Comparison of ENCODE assay signal across 32 cellular contexts in the genomic region with DNA sequence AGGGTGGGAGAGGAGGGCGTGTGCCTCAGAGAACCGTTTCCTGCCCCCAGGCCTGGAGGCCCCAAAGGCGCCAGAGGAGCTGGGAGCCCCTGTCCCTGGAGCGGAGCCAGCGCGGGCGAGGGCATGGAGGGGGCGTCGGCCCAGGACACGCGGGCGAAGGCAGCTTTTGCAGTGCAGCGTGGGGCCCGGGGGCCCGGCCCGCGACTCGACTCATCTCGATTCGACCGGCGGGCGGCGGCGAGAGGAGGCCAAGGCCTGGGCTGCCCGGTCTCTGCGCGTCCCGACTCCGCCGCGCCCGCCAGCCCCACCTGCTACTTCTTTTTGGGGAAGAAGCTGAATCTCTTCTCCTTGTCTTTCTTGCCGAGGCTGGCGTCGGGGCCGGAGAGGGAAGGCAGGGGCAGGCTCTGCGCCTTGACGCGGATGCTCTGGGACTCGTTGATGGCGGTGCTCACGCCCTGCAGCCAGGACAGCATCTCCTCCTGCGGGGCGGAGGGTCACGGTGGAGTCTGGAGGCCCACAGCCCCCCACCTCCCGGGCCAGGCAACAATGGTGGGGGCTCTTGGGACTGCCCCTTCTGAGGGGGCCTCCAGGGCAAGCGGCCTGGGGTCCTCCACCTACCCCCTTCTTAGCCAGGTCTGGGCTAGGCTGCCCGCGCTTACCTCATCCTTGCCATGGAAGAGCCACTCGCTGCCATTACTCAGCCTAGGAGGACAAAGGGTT.
"Had no signal": no experiment of that assay in that cellular context is flagged by ENCODE, and none has a peak within 500 bp of the region (broad histone marks: within the 10 kb centered on the region; RNA-seq: fewer than 3 reads in every experiment).

No MANE protein-coding gene starts in this region.

- H3K4me3 Mint-ChIP-seq: activated T-cell treated with anti-CD3 and anti-CD28 coated beads, Interleukin-2, amount 50 U/mL, for 24 hours; memory B cell; naive thymus-derived CD4-positive, alpha-beta T cell; stimulated activated naive B cell treated with anti-CD40 and anti-IgM and Interleukin-4, amounts not matched to agents 10 μg/mL and 1 μg/mL and 100 μg/mL, for 72 hours; T-helper 2 cell treated with Interferon-gamma antibody and Interleukin-4, amounts not matched to agents 5 μg/mL and 100 μg/mL, for 36 hours had no signal

- ATAC-seq: activated CD4-positive, CD25-positive, alpha-beta regulatory T cell treated with anti-CD3 and anti-CD28 coated beads, Interleukin-2, amount 50 U/mL, for 24 hours; gastrocnemius medialis; naive thymus-derived CD4-positive, alpha-beta T cell; psoas muscle; stimulated activated naive B cell treated with anti-CD40 and anti-IgM and Interleukin-4, amounts not matched to agents 10 μg/mL and 1 μg/mL and 100 μg/mL, for 72 hours had no signal

- H2AFZ ChIP-seq: parathyroid adenoma had no signal

- H3K27ac Mint-ChIP-seq: activated T-cell treated with anti-CD3 and anti-CD28 coated beads, Interleukin-2, amount 50 U/mL, for 24 hours; memory B cell; naive thymus-derived CD4-positive, alpha-beta T cell; stimulated activated naive B cell treated with anti-CD40 and anti-IgM and Interleukin-4, amounts not matched to agents 10 μg/mL and 1 μg/mL and 100 μg/mL, for 72 hours; T-helper 2 cell treated with Interferon-gamma antibody and Interleukin-4, amounts not matched to agents 5 μg/mL and 100 μg/mL, for 36 hours had no signal

- H3K36me3 ChIP-seq: WERI-Rb-1 had no signal

- FAIRE-seq: endometrium, small intestine had no signal

- H3K27me3 Mint-ChIP-seq: activated T-cell treated with anti-CD3 and anti-CD28 coated beads, Interleukin-2, amount 50 U/mL, for 24 hours; stimulated activated naive B cell treated with anti-CD40 and anti-IgM and Interleukin-4, amounts not matched to agents 10 μg/mL and 1 μg/mL and 100 μg/mL, for 72 hours had no signal

- H3K9me3 Mint-ChIP-seq: activated T-cell treated with anti-CD3 and anti-CD28 coated beads, Interleukin-2, amount 50 U/mL, for 24 hours; memory B cell; stimulated activated naive B cell treated with anti-CD40 and anti-IgM and Interleukin-4, amounts not matched to agents 10 μg/mL and 1 μg/mL and 100 μg/mL, for 72 hours; T-helper 2 cell treated with Interferon-gamma antibody and Interleukin-4, amounts not matched to agents 5 μg/mL and 100 μg/mL, for 36 hours had no signal

- H3K4me1 ChIP-seq: parathyroid adenoma had no signal

- H3K27ac ChIP-seq: gastrocnemius medialis, parathyroid adenoma, psoas muscle, sigmoid colon, testis, upper lobe of left lung, WERI-Rb-1 had no signal

- H3K9me3 ChIP-seq: gastrocnemius medialis, psoas muscle, sigmoid colon, testis, upper lobe of left lung had no signal

- H3K27me3 ChIP-seq: gastrocnemius medialis, sigmoid colon, testis, upper lobe of left lung had no signal

- H3K4me1 Mint-ChIP-seq: memory B cell; stimulated activated naive B cell treated with anti-CD40 and anti-IgM and Interleukin-4, amounts not matched to agents 10 μg/mL and 1 μg/mL and 100 μg/mL, for 72 hours had no signal

- DNase-seq: activated CD4-positive, alpha-beta T cell treated with anti-CD3 and anti-CD28 coated beads for 48 hours; activated CD4-positive, alpha-beta T cell treated with anti-CD3 and anti-CD28 coated beads, Interleukin-2, amount 50 U/mL, for 48 hours; activated CD8-positive, alpha-beta memory T cell treated with anti-CD3 and anti-CD28 coated beads, Interleukin-2, amount 50 U/mL, for 48 hours; activated gamma-delta T cell treated with Interleukin-2 at 50 U/mL for 16 hours; activated naive CD4-positive, alpha-beta T cell treated with anti-CD3 and anti-CD28 coated beads, Interleukin-2, amount 50 U/mL, for 16 hours; activated T-cell treated with anti-CD3 and anti-CD28 coated beads, Interleukin-2, amount 50 U/mL, for 24 hours; amniotic stem cell; caudate nucleus; dermis blood vessel endothelial cell; effector CD8-positive, alpha-beta T cell; gastrocnemius medialis; glutamatergic neuron; islet precursor cell; midbrain; occipital lobe; psoas muscle; sigmoid colon; small intestine; stimulated activated CD4-positive, alpha-beta T cell treated with anti-CD3 and anti-CD28 coated beads, Interleukin-1b, Interleukin-23, amount 100 ng/mL, for 48 hours; stimulated activated CD4-positive, alpha-beta T cell treated with anti-CD3 and anti-CD28 coated beads, Interleukin-4, amount 100 ng/mL, for 4 hours; stimulated activated CD8-positive, alpha-beta memory T cell treated with anti-CD3 and anti-CD28 coated beads, Interleukin-4, amount 100 ng/mL, for 48 hours; stimulated activated naive B cell treated with anti-CD40 and anti-IgM and Interleukin-4, amounts not matched to agents 10 μg/mL and 1 μg/mL and 100 μg/mL, for 72 hours; T-helper 1 cell; testis; WERI-Rb-1 had no signal

- H3K36me3 Mint-ChIP-seq: memory B cell; stimulated activated naive B cell treated with anti-CD40 and anti-IgM and Interleukin-4, amounts not matched to agents 10 μg/mL and 1 μg/mL and 100 μg/mL, for 72 hours had no signal

- H3K79me2 ChIP-seq: parathyroid adenoma had no signal

- H3K4me3 ChIP-seq: gastrocnemius medialis, psoas muscle, sigmoid colon, testis, upper lobe of left lung had no signal
